ENCODE assay signal across 25 cellular contexts in genomic region chr4:52110171-52110570, GRCh38. TPM values are rescaled to one million over a fixed set of nuclear protein-coding genes. Genes with fewer than 3 reads are reported as not detected.
DNase-seq lines count a peak whose midpoint lies in the region; ATAC-seq and TF ChIP-seq lines count a peak whose summit lies in the region.
"Had no signal": no experiment of that assay in that cellular context is flagged by ENCODE, and none has a peak within 500 bp of the region (broad histone marks: within the 10 kb centered on the region; RNA-seq: fewer than 3 reads in every experiment).

No MANE protein-coding gene starts in this region.

- intact Hi-C loops in Right ventricle myocardium inferior (cut with DNase I): no loop called here

- no peak overlapping the region for H3K4me3 ChIP-seq in epithelial cell of esophagus (ENCODE audit: low read length)
- H3K4me3 ChIP-seq in fibroblast of the aortic adventitia (ENCODE audit: low read depth, low read length): no peak overlapping the region
- H3K4me3 ChIP-seq: BLaER1 treated with 17β-estradiol and CSF1 and Interleukin-3, amounts not matched to agents 10 nM and 100 nM; HAP-1; SJCRH30 had no signal

- ATAC-seq in Right ventricle myocardium inferior: no peak
- no peak for ATAC-seq in HG03354 (IDR thresholded peaks at IDR 0.05; ENCODE audit: poor library complexity, severe bottlenecking, unreplicated experiment)
- ATAC-seq: SK-N-SH treated with all-trans-retinoic acid at 6 μM for 48 hours had no signal

- DNase-seq in DMS 273 (lab: John Stamatoyannopoulos, UW; ENCODE audit: unreplicated experiment): peak; percentile 63
- DNase-seq in NCI-H2171 treated with DMSO at 0.1 percent for 48 hours (lab: John Stamatoyannopoulos, UW): peak; percentile 77
- peak; percentile 51 for DNase-seq in epithelial cell of esophagus (ENCODE audit: low read depth)
- peak; percentile 29 for DNase-seq in fibroblast of the aortic adventitia (ENCODE audit: low read depth)
- no peak for DNase-seq in Right ventricle myocardium inferior (ENCODE audit: missing footprints)
- no peak for DNase-seq in AG08396 (ENCODE audit: low spot score)
- DNase-seq in DMS79 treated with DMSO at 0.1 percent for 48 hours (lab: John Stamatoyannopoulos, UW): no peak
- DNase-seq: AML-193; CD4-positive, alpha-beta T cell; DND-41; GOT3; HFFc6; NCI-H1048; NCI-H1417; NCI-H1694; NCI-H2029 treated with DMSO at 0.1 percent for 48 hours; NCI-H226; NCI-H510A; NCI-H748 treated with DMSO at 0.1 percent for 48 hours had no signal

- TF ChIP-seq CTCF in epithelial cell of esophagus (IDR thresholded peaks at IDR 0.05; ENCODE audit: insufficient read depth, low read depth, low read length, missing control alignments) (no peak), fibroblast of the aortic adventitia (IDR thresholded peaks at IDR 0.05; ENCODE audit: insufficient read depth, low read length) (no peak)

RNA-seq across cellular contexts. Expression of gene SPATA18, which starts 59.1 kb away (rescaled TPM):
- total RNA-seq in fibroblast of the aortic adventitia (ENCODE audit: low replicate concordance) (21.7 and 22.3 TPM in 2 replicates), Right ventricle myocardium inferior (3.1 TPM)
- total RNA-seq: A172; CD4-positive, alpha-beta T cell; SJCRH30 had no signal

Comparison
In these comparisons a context has a peak if more than half of its experiments do, and no peak if none do; other contexts are left out.
1. DNase-seq: peak in DMS 273 (single experiment), NCI-H2171 treated with DMSO at 0.1 percent for 48 hours (single experiment), epithelial cell of esophagus (single experiment) and fibroblast of the aortic adventitia (single experiment); none in Right ventricle myocardium inferior (single experiment), AG08396 (single experiment) and DMS79 treated with DMSO at 0.1 percent for 48 hours (single experiment).